20 cellular contexts compared by ENCODE assay signal in genomic region chr14:61742383-61742782, GRCh38. TPM values are rescaled to one million over a fixed set of nuclear protein-coding genes. Genes with fewer than 3 reads are reported as not detected.
DNase-seq lines count a peak whose midpoint lies in the region; ATAC-seq, FAIRE-seq and TF ChIP-seq lines count a peak whose summit lies in the region.
"Had no signal": no experiment of that assay in that cellular context is flagged by ENCODE, and none has a peak within 500 bp of the region (broad histone marks: within the 10 kb centered on the region; RNA-seq: fewer than 3 reads in every experiment).

No MANE protein-coding gene starts in this region.

- FAIRE-seq in A549 (lab: Jason Lieb, UNC) = no peak
- FAIRE-seq: K562 had no signal

- ATAC-seq in A549 (no peak), esophagus mucosa (peak; percentile 44), GM18505 (IDR thresholded peaks at IDR 0.05; ENCODE audit: unreplicated experiment) (no peak)
- ATAC-seq: K562 had no signal

- TF ChIP-seq POLR2A in A549 (IDR thresholded peaks at IDR 0.05; ENCODE audit: low read length) (no peak), GM18505 (IDR thresholded peaks at IDR 0.05; ENCODE audit: borderline replicate concordance, extremely low read depth, insufficient read depth, insufficient read length) (no peak)

- peaks cover 16% of the 10 kb centered on the region for H3K4me1 Mint-ChIP-seq in activated naive CD4-positive, alpha-beta T cell treated with anti-CD3 and anti-CD28 coated beads for 36 hours (ENCODE audit: low read depth)
- peaks cover 25% of the 10 kb centered on the region for H3K4me1 Mint-ChIP-seq in activated naive CD4-positive, alpha-beta T cell treated with anti-CD3 and anti-CD28 coated beads, Interleukin-2, amount 10 ng/mL, durations not matched to agents 7 days and 5 days
- H3K4me1 Mint-ChIP-seq: CD4-positive, CD25-positive, alpha-beta regulatory T cell had no signal

- CTCF ChIA-PET in activated naive CD4-positive, alpha-beta T cell treated with anti-CD3 and anti-CD28 coated beads for 36 hours (lab: Charles Lee) = interaction anchor here (0.6 to 1.4 kb wide), 7 partner anchors 17 to 426 kb away, joined by 3 to 4 read pairs (median 3); no protein-coding TSS in a partner anchor
- CTCF ChIA-PET in activated naive CD4-positive, alpha-beta T cell treated with anti-CD3 and anti-CD28 coated beads, Interleukin-2, amount 10 ng/mL, durations not matched to agents 7 days and 5 days (lab: Charles Lee) = interaction anchor here (0.9 to 2.5 kb wide), 6 partner anchors 10 to 281 kb away, joined by 3 to 19 read pairs (median 4); no protein-coding TSS in a partner anchor
- CTCF ChIA-PET in A549 (lab: Yijun Ruan, JAX) = interaction anchor here (0.9 to 3.2 kb wide), 7 partner anchors 11 to 267 kb away, joined by 3 to 10 read pairs (median 4); no protein-coding TSS in a partner anchor

- no peaks in the 10 kb centered on the region for H3K9me3 Mint-ChIP-seq in activated naive CD4-positive, alpha-beta T cell treated with anti-CD3 and anti-CD28 coated beads for 36 hours
- no peaks in the 10 kb centered on the region for H3K9me3 Mint-ChIP-seq in activated naive CD4-positive, alpha-beta T cell treated with anti-CD3 and anti-CD28 coated beads, Interleukin-2, amount 10 ng/mL, durations not matched to agents 7 days and 5 days
- H3K9me3 Mint-ChIP-seq: CD4-positive, CD25-positive, alpha-beta regulatory T cell; H9 had no signal

- no peaks in the 10 kb centered on the region for H3K9me2 ChIP-seq in GM23248 (ENCODE audit: insufficient read depth)
- H3K9me2 ChIP-seq: SK-N-SH had no signal

- H2AFZ ChIP-seq in GM23248 = no peak overlapping the region

- H3K4me2 ChIP-seq in A549 = no peak overlapping the region
- H3K4me2 ChIP-seq in GM23248 (ENCODE audit: unreplicated experiment) = no peak overlapping the region
- H3K4me2 ChIP-seq: SK-N-SH had no signal

- H3K36me3 ChIP-seq in GM23248 (ENCODE audit: low read depth) = peaks cover 93% of the 10 kb centered on the region

- no peak overlapping the region for H3K9ac ChIP-seq in GM23248
- H3K9ac ChIP-seq: SK-N-SH had no signal

- TF ChIP-seq EP300 in A549 (IDR thresholded peaks at IDR 0.05) = no peak

- H3F3A ChIP-seq in GM23248 (ENCODE audit: insufficient read depth) = peaks cover 96% of the 10 kb centered on the region

- H3K27me3 ChIP-seq in GM23248 (replicated peaks; ENCODE audit: insufficient read depth) = no peaks in the 10 kb centered on the region
- H3K27me3 ChIP-seq: BE2C had no signal

- H3K4me1 ChIP-seq in A549 (peaks cover 27% of the 10 kb centered on the region), GM23248 (ENCODE audit: insufficient read depth) (peaks cover 13% of the 10 kb centered on the region)
- H3K4me1 ChIP-seq: BE2C had no signal

- 0 out of 6 replicates have a peak overlapping the region, but pooled peaks of 1 of the 2 experiments have one; percentile 28 for H3K27ac ChIP-seq in A549
- H3K27ac ChIP-seq in GM23248 = peak overlapping the region; percentile 29

- intact Hi-C loops in activated naive CD4-positive, alpha-beta T cell treated with anti-CD3 and anti-CD28 coated beads for 36 hours (cut with micrococcal nuclease) = no loop called here

- peaks cover 17% of the 10 kb centered on the region; the same call in 1 of the 2 replicates for H4K20me1 ChIP-seq in GM23248 (ENCODE audit: insufficient read depth)

- 84% methylated on average over 6 of the region's 6 CpGs for WGBS in A549 (ENCODE audit: missing lambda C conversion rate)
- 95 to 98% methylated on average over 6 of the region's 6 CpGs for WGBS in GM23248 (ENCODE audit: low coverage in 1 of 2, low lambda C conversion rate in 2 of 2, missing lambda C conversion rate in 2 of 2), 2 experiments

- H3K4me3 ChIP-seq in A549 (no peak overlapping the region), GM23248 (no peak overlapping the region)
- H3K4me3 ChIP-seq: K562 had no signal

- POLR2A ChIA-PET in A549 (lab: Yijun Ruan, JAX) = interaction anchor here (0.6 to 1.3 kb wide), 2 partner anchors 20 to 154 kb away, joined by 4 to 5 read pairs; partner anchors contain the start of gene SNAPC1

- H3K27ac Mint-ChIP-seq in activated naive CD4-positive, alpha-beta T cell treated with anti-CD3 and anti-CD28 coated beads for 36 hours = peak overlapping the region; percentile 18
- H3K27ac Mint-ChIP-seq in activated naive CD4-positive, alpha-beta T cell treated with anti-CD3 and anti-CD28 coated beads, Interleukin-2, amount 10 ng/mL, durations not matched to agents 7 days and 5 days = no peak overlapping the region
- H3K27ac Mint-ChIP-seq: CD4-positive, CD25-positive, alpha-beta regulatory T cell; H9 had no signal

- H3K79me2 ChIP-seq in GM23248 (ENCODE audit: insufficient read depth) = peaks cover 98% of the 10 kb centered on the region

- no peak for TF ChIP-seq RAD21 in A549 (conservative IDR thresholded peaks at IDR 0.05 in 1 of 2, IDR thresholded peaks at IDR 0.05 in 1 of 2)

- H3K9me3 ChIP-seq in A549 (no peaks in the 10 kb centered on the region), GM23248 (ENCODE audit: low read depth) (no peaks in the 10 kb centered on the region)
- H3K9me3 ChIP-seq: BE2C, SK-N-SH had no signal

- H3K27me3 Mint-ChIP-seq in activated naive CD4-positive, alpha-beta T cell treated with anti-CD3 and anti-CD28 coated beads for 36 hours (ENCODE audit: low read depth) = no peaks in the 10 kb centered on the region
- no peaks in the 10 kb centered on the region for H3K27me3 Mint-ChIP-seq in activated naive CD4-positive, alpha-beta T cell treated with anti-CD3 and anti-CD28 coated beads, Interleukin-2, amount 10 ng/mL, durations not matched to agents 7 days and 5 days
- H3K27me3 Mint-ChIP-seq: CD4-positive, CD25-positive, alpha-beta regulatory T cell had no signal

- H3K36me3 Mint-ChIP-seq in activated naive CD4-positive, alpha-beta T cell treated with anti-CD3 and anti-CD28 coated beads for 36 hours (ENCODE audit: low read depth) = peaks cover 67% of the 10 kb centered on the region
- H3K36me3 Mint-ChIP-seq in activated naive CD4-positive, alpha-beta T cell treated with anti-CD3 and anti-CD28 coated beads, Interleukin-2, amount 10 ng/mL, durations not matched to agents 7 days and 5 days = peaks cover 61% of the 10 kb centered on the region

- H3K4me3 Mint-ChIP-seq in activated naive CD4-positive, alpha-beta T cell treated with anti-CD3 and anti-CD28 coated beads for 36 hours = no peak overlapping the region
- no peak overlapping the region for H3K4me3 Mint-ChIP-seq in activated naive CD4-positive, alpha-beta T cell treated with anti-CD3 and anti-CD28 coated beads, Interleukin-2, amount 10 ng/mL, durations not matched to agents 7 days and 5 days
- H3K4me3 Mint-ChIP-seq: CD4-positive, CD25-positive, alpha-beta regulatory T cell; H9 had no signal

- TF ChIP-seq CTCF in A549 (IDR thresholded peaks at IDR 0.05) = no peak

- DNase-seq in activated naive CD4-positive, alpha-beta T cell treated with anti-CD3 and anti-CD28 coated beads for 36 hours = no peak
- DNase-seq in activated naive CD4-positive, alpha-beta T cell treated with anti-CD3 and anti-CD28 coated beads, Interleukin-2, amount 10 ng/mL, durations not matched to agents 7 days and 5 days = no peak
- DNase-seq in A549 (ENCODE audit: low read depth in 1 of 2, low spot score in 1 of 2) = no peak
- no peak for DNase-seq in GM23248
- no peak for DNase-seq in NCI-H446 (lab: John Stamatoyannopoulos, UW)
- no peak for DNase-seq in GDM1 (lab: John Stamatoyannopoulos, UW)
- DNase-seq: BE2C; CD4-positive, CD25-positive, alpha-beta regulatory T cell; EL; H9; NCI-H1092 treated with DMSO at 0.1 percent for 48 hours; NCI-H1436 treated with DMSO at 0.1 percent for 48 hours; NCI-H2029; NCI-H345; NCI-H526; SIG-M5; SK-N-SH had no signal

- in situ Hi-C loops in GM23248 (cut with MboI) = no loop called here

TF ChIP-seq in A549, 52 proteins besides CTCF, POLR2A, EP300 and RAD21:
- TF ChIP-seq ZSCAN20 (CRISPR knock-in tag; IDR thresholded peaks at IDR 0.05) (no peak), RARB (CRISPR knock-in tag; IDR thresholded peaks at IDR 0.05) (0 out of 2 replicates have a peak, but pooled peaks have one; percentile 27)

RNA-seq across cellular contexts. Expression of gene SNAPC1, which starts 19.8 kb away (rescaled TPM):
- total RNA-seq in activated naive CD4-positive, alpha-beta T cell treated with anti-CD3 and anti-CD28 coated beads for 36 hours = 1 to 10 TPM; 8.7 to 9.2 TPM
- polyA plus RNA-seq in A549 (2011; rRNA removed) (15.2 and 30.5 TPM in 2 replicates), A549 (2017; fragmentation: RNase III; extraction: RNeasy Plus Mini Kit Qiagen cat#74134 plus additional on column Dnase treatment) (22.3 to 24.5 TPM (median 22.8 TPM) in 3 replicates), GM23248 (2016; fragmentation: Nextera tagmentation; extraction: Ambion mirVana) (41.0 and 41.6 TPM in 2 replicates)
- polyA plus RNA-seq in A549 (2012; cell fraction: cytosol; rRNA removed) = 4.7 and 5.9 TPM in 2 replicates
- 2.6 and 5.7 TPM in 2 replicates for polyA plus RNA-seq in A549 (2012; cell fraction: nucleus; rRNA removed)
- 2.7 and 3.6 TPM in 2 replicates for polyA minus RNA-seq in A549 (2011; rRNA and poly(A)+ RNA removed)
- total RNA-seq in GM23248 (2014; rRNA removed; shearing (Covaris generic)) = 32.1 and 35.9 TPM in 2 replicates
- total RNA-seq in esophagus mucosa = 3.8 TPM

RNA-seq across cellular contexts. Expression of gene HIF1A, which starts 47.1 kb away (rescaled TPM):
- total RNA-seq in activated naive CD4-positive, alpha-beta T cell treated with anti-CD3 and anti-CD28 coated beads for 36 hours = 100 to 1,000 TPM; 398 to 417 TPM
- 284 and 383 TPM in 2 replicates for polyA plus RNA-seq in A549 (2011; rRNA removed)
- polyA plus RNA-seq in A549 (2012; cell fraction: cytosol; rRNA removed) = 27.9 and 38.2 TPM in 2 replicates
- 38.2 and 49.4 TPM in 2 replicates for polyA plus RNA-seq in A549 (2012; cell fraction: nucleus; rRNA removed)
- 280 to 397 TPM (median 391 TPM) in 3 replicates for polyA plus RNA-seq in A549 (2017; fragmentation: RNase III; extraction: RNeasy Plus Mini Kit Qiagen cat#74134 plus additional on column Dnase treatment)
- polyA minus RNA-seq in A549 (2011; rRNA and poly(A)+ RNA removed) = 228 and 254 TPM in 2 replicates
- total RNA-seq in GM23248 (2014; rRNA removed; shearing (Covaris generic)) = 1,114 and 1,257 TPM in 2 replicates
- 863 and 907 TPM in 2 replicates for polyA plus RNA-seq in GM23248 (2016; fragmentation: Nextera tagmentation; extraction: Ambion mirVana)
- 155 TPM for total RNA-seq in esophagus mucosa
